Comparison of ENCODE assay signal across 8 cellular contexts in genomic region chr2:237923507-237924163, GRCh38. TPM values are rescaled to one million over a fixed set of nuclear protein-coding genes. Genes with fewer than 3 reads are reported as not detected.
DNase-seq lines count a peak whose midpoint lies in the region; ATAC-seq, FAIRE-seq and TF ChIP-seq lines count a peak whose summit lies in the region.

No MANE protein-coding gene starts in this region.

- H3K27me3 Mint-ChIP-seq in activated T-helper 2 cell treated with anti-CD3 and anti-CD28 coated beads, Interferon-gamma antibody, Interleukin-2, Interleukin-4, amounts not matched to agents 10 μg/mL and 5 μg/mL and 100 μg/mL, durations not matched to agents 14 hours and 24 hours and 36 hours (ENCODE audit: low read depth), result no peaks in the 10 kb centered on the region
- no peaks in the 10 kb centered on the region for H3K27me3 Mint-ChIP-seq in osteocyte (ENCODE audit: unreplicated experiment)

- no peaks in the 10 kb centered on the region for H3K36me3 ChIP-seq in tibial nerve

- no peaks in the 10 kb centered on the region for H3K36me3 Mint-ChIP-seq in activated T-helper 2 cell treated with anti-CD3 and anti-CD28 coated beads, Interferon-gamma antibody, Interleukin-2, Interleukin-4, amounts not matched to agents 10 μg/mL and 5 μg/mL and 100 μg/mL, durations not matched to agents 14 hours and 24 hours and 36 hours (ENCODE audit: low read depth)
- H3K36me3 Mint-ChIP-seq in osteocyte (ENCODE audit: unreplicated experiment), result no peaks in the 10 kb centered on the region

- H3K27me3 ChIP-seq in foreskin keratinocyte (no peaks in the 10 kb centered on the region), tibial nerve (no peaks in the 10 kb centered on the region)

- no peak overlapping the region for H3K27ac ChIP-seq in foreskin keratinocyte
- H3K27ac ChIP-seq in tibial nerve, result peak overlapping the region in 2 of 4 donors; percentile 6 to 67

- TF ChIP-seq CTCF in GM12864 (IDR thresholded peaks at IDR 0.05; ENCODE audit: low read depth, low read length, missing control alignments) (peak; percentile 95), foreskin keratinocyte (conservative IDR thresholded peaks at IDR 0.05) (peak; percentile 97), osteocyte (IDR thresholded peaks at IDR 0.05) (peak; percentile 99), tibial nerve (IDR thresholded peaks at IDR 0.05) (peak; percentile 88 to 95 (median 93))

- H3K9me3 Mint-ChIP-seq in activated T-helper 2 cell treated with anti-CD3 and anti-CD28 coated beads, Interferon-gamma antibody, Interleukin-2, Interleukin-4, amounts not matched to agents 10 μg/mL and 5 μg/mL and 100 μg/mL, durations not matched to agents 14 hours and 24 hours and 36 hours, result no peaks in the 10 kb centered on the region
- H3K9me3 Mint-ChIP-seq in osteocyte (ENCODE audit: unreplicated experiment), result no peaks in the 10 kb centered on the region

- 20% methylated on average over 32 of the region's 32 CpGs for WGBS in tibial nerve, 2 donors

- H3K4me3 ChIP-seq in GM12864 (ENCODE audit: low read depth, low read length), result no peak overlapping the region
- peak overlapping the region in 2 of 4 donors; percentile 20 to 38 for H3K4me3 ChIP-seq in tibial nerve

- DNase-seq in GM12864 (ENCODE audit: low read depth) (no peak), RCC 7860 (ENCODE audit: low spot score) (peak; percentile 33), foreskin keratinocyte (peak in 1 of 2 donors; percentile 30), osteocyte (ENCODE audit: extremely low spot score, unreplicated experiment) (peak; percentile 93), tibial nerve (ENCODE audit: low spot score in 2 of 2) (peak; percentile 43 to 57), cortex of kidney (lab: John Stamatoyannopoulos, UW) (no peak)
- DNase-seq in activated T-helper 2 cell treated with anti-CD3 and anti-CD28 coated beads, Interferon-gamma antibody, Interleukin-2, Interleukin-4, amounts not matched to agents 10 μg/mL and 5 μg/mL and 100 μg/mL, durations not matched to agents 14 hours and 24 hours and 36 hours (ENCODE audit: low spot score), result peak; percentile 74

- intact Hi-C loops in activated T-helper 2 cell treated with anti-CD3 and anti-CD28 coated beads, Interferon-gamma antibody, Interleukin-2, Interleukin-4, amounts not matched to agents 10 μg/mL and 5 μg/mL and 100 μg/mL, durations not matched to agents 14 hours and 24 hours and 36 hours (cut with micrococcal nuclease), result loop anchor here (5.0 kb wide), 1 partner anchor 44 kb away; the partner anchor contains the start of gene UBE2F

- peaks cover 17% of the 10 kb centered on the region for H3K4me1 Mint-ChIP-seq in activated T-helper 2 cell treated with anti-CD3 and anti-CD28 coated beads, Interferon-gamma antibody, Interleukin-2, Interleukin-4, amounts not matched to agents 10 μg/mL and 5 μg/mL and 100 μg/mL, durations not matched to agents 14 hours and 24 hours and 36 hours (ENCODE audit: low read depth)
- H3K4me1 Mint-ChIP-seq in osteocyte (ENCODE audit: unreplicated experiment), result peaks cover 28% of the 10 kb centered on the region

- ATAC-seq in HG02981 (IDR thresholded peaks at IDR 0.05; ENCODE audit: unreplicated experiment), result peak; percentile 80
- ATAC-seq in foreskin keratinocyte, result peak; percentile 77

- no peak for TF ChIP-seq POLR2A in tibial nerve (IDR thresholded peaks at IDR 0.05)

- FAIRE-seq in RCC 7860 (lab: Jason Lieb, UNC), result no peak

- peak overlapping the region; percentile 33 for H3K4me3 Mint-ChIP-seq in activated T-helper 2 cell treated with anti-CD3 and anti-CD28 coated beads, Interferon-gamma antibody, Interleukin-2, Interleukin-4, amounts not matched to agents 10 μg/mL and 5 μg/mL and 100 μg/mL, durations not matched to agents 14 hours and 24 hours and 36 hours (ENCODE audit: low read depth)
- H3K4me3 Mint-ChIP-seq in osteocyte (ENCODE audit: unreplicated experiment), result peak overlapping the region; percentile 32

- peak in 1 of 2 donors; percentile 72 for TF ChIP-seq EP300 in tibial nerve (IDR thresholded peaks at IDR 0.05)

- peak overlapping the region; percentile 74 for H3K27ac Mint-ChIP-seq in activated T-helper 2 cell treated with anti-CD3 and anti-CD28 coated beads, Interferon-gamma antibody, Interleukin-2, Interleukin-4, amounts not matched to agents 10 μg/mL and 5 μg/mL and 100 μg/mL, durations not matched to agents 14 hours and 24 hours and 36 hours
- H3K27ac Mint-ChIP-seq in osteocyte (ENCODE audit: unreplicated experiment), result peak overlapping the region; percentile 57

- H3K4me1 ChIP-seq in foreskin keratinocyte (peaks cover 14% of the 10 kb centered on the region), tibial nerve (peaks cover 0 to 11% (median 0%) of the 10 kb centered on the region in 4 donors)

- H3K9me3 ChIP-seq in tibial nerve, result no peaks in the 10 kb centered on the region

RNA-seq across cellular contexts. Expression of gene UBE2F, which starts 43.2 kb away (rescaled TPM):
- total RNA-seq in activated T-helper 2 cell treated with anti-CD3 and anti-CD28 coated beads, Interferon-gamma antibody, Interleukin-2, Interleukin-4, amounts not matched to agents 10 μg/mL and 5 μg/mL and 100 μg/mL, durations not matched to agents 14 hours and 24 hours and 36 hours, result 137 and 146 TPM in 2 replicates
- total RNA-seq in foreskin keratinocyte (70.5 and 71.9 TPM in 2 replicates), osteocyte (54.3 and 56.5 TPM in 2 replicates), tibial nerve (10 to 100 TPM; 35.1 to 73.8 (median 41.2) TPM)
- polyA plus RNA-seq in foreskin keratinocyte, result 85.0 and 93.1 TPM in 2 replicates

Comparison
In these comparisons a context has a peak if more than half of its experiments do, and no peak if none do; other contexts are left out.
1. DNase-seq: peak in RCC 7860 (single experiment), activated T-helper 2 cell treated with anti-CD3 and anti-CD28 coated beads, Interferon-gamma antibody, Interleukin-2, Interleukin-4, amounts not matched to agents 10 μg/mL and 5 μg/mL and 100 μg/mL, durations not matched to agents 14 hours and 24 hours and 36 hours (single experiment), osteocyte (single experiment) and tibial nerve (2 of 2); none in GM12864 (single experiment) and cortex of kidney (single experiment).
2. Peak in every context shown above with its lines, with median percentiles within 50 percentile points of each other: CTCF ChIP-seq.